Comparison of ENCODE assay signal across 10 cellular contexts in genomic region chr4:2413821-2414610, GRCh38. TPM values are rescaled to one million over a fixed set of nuclear protein-coding genes. Genes with fewer than 3 reads are reported as not detected.
DNase-seq lines count a peak whose midpoint lies in the region; ATAC-seq and TF ChIP-seq lines count a peak whose summit lies in the region.
"Had no signal": no experiment of that assay in that cellular context is flagged by ENCODE, and none has a peak within 500 bp of the region (broad histone marks: within the 10 kb centered on the region; RNA-seq: fewer than 3 reads in every experiment).

No MANE protein-coding gene starts in this region.

- H3K4me1 ChIP-seq in esophagus (ENCODE audit: control insufficient read depth in 2 of 2, insufficient read depth in 2 of 2, low read length in 1 of 2) (peaks cover 7 to 35% of the 10 kb centered on the region in 2 donors), prostate gland (replicated peaks) (peaks cover 2% of the 10 kb centered on the region)

- WGBS in esophagus, 2 donors, result 61 to 64% methylated on average over 14 of the region's 14 CpGs
- WGBS in prostate gland, result 62% methylated on average over 14 of the region's 14 CpGs

- peaks cover 0 to 3% of the 10 kb centered on the region in 2 donors for H3K27me3 ChIP-seq in esophagus (ENCODE audit: control insufficient read depth in 1 of 2, insufficient read depth in 2 of 2, low read length in 2 of 2)
- H3K27me3 ChIP-seq in prostate gland (replicated peaks; ENCODE audit: insufficient read depth), result no peaks in the 10 kb centered on the region

- no peak for ATAC-seq in HG03457 (IDR thresholded peaks at IDR 0.05; ENCODE audit: unreplicated experiment)

- TF ChIP-seq CTCF in WI38 (IDR thresholded peaks at IDR 0.05; ENCODE audit: low read depth, low read length) (no peak), prostate gland (IDR thresholded peaks at IDR 0.05) (no peak)

- peak overlapping the region; percentile 89 to 96 for H3K27ac ChIP-seq in esophagus (ENCODE audit: low read depth in 2 of 2, low read length in 1 of 2)
- peak overlapping the region in 1 of 2 donors; percentile 6 for H3K27ac ChIP-seq in prostate gland

- TF ChIP-seq POLR2A in prostate gland (IDR thresholded peaks at IDR 0.05), result no peak

- H3K36me3 ChIP-seq in esophagus (ENCODE audit: control insufficient read depth in 2 of 2, insufficient read depth in 2 of 2, low read length in 1 of 2), result no peaks in the 10 kb centered on the region
- H3K36me3 ChIP-seq in prostate gland, result no peaks in the 10 kb centered on the region

- DNase-seq in HT1080 (ENCODE audit: low read depth) (peak; percentile 32), cerebellum (ENCODE audit: low spot score) (no peak), prostate gland (ENCODE audit: low spot score) (no peak), DMS79 (lab: John Stamatoyannopoulos, UW) (no peak)
- peak; percentile 26 for DNase-seq in stimulated activated CD4-positive, alpha-beta T cell treated with anti-CD3 and anti-CD28 coated beads, Interleukin-4, amount 100 ng/mL, for 24 hours

- H3K4me3 ChIP-seq in WI38 (ENCODE audit: low read depth, low read length) (peak overlapping the region; percentile 55; the same call in 1 of the 2 replicates), esophagus (ENCODE audit: low read depth in 1 of 2, low read length in 2 of 2) (no peak overlapping the region), prostate gland (no peak overlapping the region)

- intact Hi-C loops in prostate gland (cut with DNase I), result loop anchor here (10.0 kb wide), 1 partner anchor 149 kb away; the partner anchor contains the start of gene MXD4

- H3K9me3 ChIP-seq in esophagus (ENCODE audit: control insufficient read depth in 2 of 2, insufficient read depth in 1 of 2, low read depth in 1 of 2, low read length in 1 of 2), result peaks cover 0 to 2% of the 10 kb centered on the region in 2 donors
- no peaks in the 10 kb centered on the region for H3K9me3 ChIP-seq in prostate gland

RNA-seq across cellular contexts. Expression of gene ZFYVE28, which starts 4.4 kb away (rescaled TPM):
- 5.0 and 5.4 TPM in 2 replicates for total RNA-seq in HT1080 (2014; rRNA removed; shearing (Covaris generic))
- 1.7 and 2.0 TPM in 2 replicates for polyA plus RNA-seq in HT1080 (2015; cell fraction: cytosol; rRNA removed)
- 1.9 and 4.8 TPM in 2 replicates for polyA plus RNA-seq in HT1080 (2015; cell fraction: nucleus; rRNA removed)
- polyA plus RNA-seq in esophagus, result 1 to 10 TPM; 5.2 to 5.4 TPM
- total RNA-seq in cerebellum (5.7 TPM), prostate gland (10 to 100 TPM in 1 of 2 donors, 1 to 10 TPM in 1; 6.6 to 30.2 TPM)

RNA-seq across cellular contexts. Expression of gene CFAP99, which starts 4.7 kb away (rescaled TPM):
- not detected in 2 replicates for total RNA-seq in HT1080 (2014; rRNA removed; shearing (Covaris generic))
- 0.02 TPM in 1 of 2 replicates, not detected in the other for polyA plus RNA-seq in HT1080 (2015; cell fraction: cytosol; rRNA removed)
- polyA plus RNA-seq in HT1080 (2015; cell fraction: nucleus; rRNA removed), result not detected in 2 replicates
- polyA plus RNA-seq in esophagus, result under 1 TPM; 0.04 to 0.07 TPM
- 0.45 TPM for total RNA-seq in cerebellum
- total RNA-seq in prostate gland, result 1 to 10 TPM in 1 of 2 donors, under 1 TPM in 1; 0.18 to 7.4 TPM
- total RNA-seq: subcutaneous adipose tissue; T-helper 2 cell treated with Interferon-gamma antibody and Interleukin-4, amounts not matched to agents 100 ng/mL and 5 ng/mL, for 36 hours had no signal

RNA-seq across cellular contexts. Expression of gene RNF4, which starts 54.9 kb away (rescaled TPM):
- 77.4 and 97.7 TPM in 2 replicates for total RNA-seq in HT1080 (2014; rRNA removed; shearing (Covaris generic))
- 64.0 and 68.1 TPM in 2 replicates for polyA plus RNA-seq in HT1080 (2015; cell fraction: cytosol; rRNA removed)
- polyA plus RNA-seq in HT1080 (2015; cell fraction: nucleus; rRNA removed), result 57.1 and 60.3 TPM in 2 replicates
- polyA plus RNA-seq in esophagus, result 10 to 100 TPM; 14.3 to 18.3 TPM
- total RNA-seq in cerebellum (45.0 TPM), prostate gland (10 to 100 TPM; 33.9 to 56.1 TPM)

Comparison
In these comparisons a context has a peak if more than half of its experiments do, and no peak if none do; other contexts are left out.
1. DNase-seq: peak in HT1080 (single experiment) and stimulated activated CD4-positive, alpha-beta T cell treated with anti-CD3 and anti-CD28 coated beads, Interleukin-4, amount 100 ng/mL, for 24 hours (single experiment); none in cerebellum (single experiment), prostate gland (single experiment) and DMS79 (single experiment).